In the genomic region with DNA sequence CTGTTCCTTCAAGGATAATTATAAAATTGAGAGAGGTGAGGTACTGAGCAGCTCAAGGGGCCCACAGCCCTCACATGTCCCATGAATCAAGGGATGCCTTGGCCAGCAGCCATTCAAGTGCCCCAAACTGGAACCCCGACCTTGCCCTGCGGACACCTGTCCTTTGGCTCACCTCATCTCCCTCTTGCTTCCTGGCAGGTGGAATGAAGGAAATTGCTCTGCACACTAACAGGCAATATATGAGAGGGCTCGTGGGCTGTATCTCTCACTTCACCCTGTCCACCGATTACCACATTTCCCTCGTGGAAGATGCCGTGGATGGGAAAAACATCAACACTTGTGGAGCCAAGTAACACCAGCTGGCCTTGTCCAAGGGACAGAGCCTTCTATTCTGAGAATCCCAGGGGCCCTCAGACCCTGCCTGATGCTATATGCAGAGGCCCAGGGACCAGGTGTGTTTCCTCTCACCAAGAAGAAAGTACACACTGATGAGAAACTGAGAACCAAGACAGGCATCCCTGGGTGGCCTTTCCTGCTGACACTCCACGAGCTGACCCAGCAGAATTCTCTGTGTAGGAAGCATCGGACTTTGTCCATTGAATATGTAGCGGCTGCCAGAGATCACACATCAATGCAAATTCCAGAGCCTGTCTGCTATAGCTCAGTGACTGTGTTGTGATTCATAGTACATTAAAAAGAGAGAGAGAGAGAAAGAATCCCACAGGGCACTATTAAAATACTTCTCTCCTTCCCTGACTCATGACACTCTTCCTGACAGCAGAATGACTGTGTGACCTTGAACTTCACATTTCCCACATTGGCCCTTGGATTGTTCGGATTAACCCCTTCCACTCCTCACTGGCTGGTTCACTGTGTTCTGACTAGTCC, we compare ENCODE assay signal across 10 cellular contexts.
DNase-seq lines count a peak whose midpoint lies in the region; ATAC-seq and TF ChIP-seq lines count a peak whose summit lies in the region.
"Had no signal": no experiment of that assay in that cellular context is flagged by ENCODE, and none has a peak within 500 bp of the region (broad histone marks: within the 10 kb centered on the region; RNA-seq: fewer than 3 reads in every experiment).

No MANE protein-coding gene starts in this region.

- H3K9ac ChIP-seq in muscle layer of colon (ENCODE audit: low read length) = no peak overlapping the region

- no peak for ATAC-seq in HG03095 (IDR thresholded peaks at IDR 0.05; ENCODE audit: unreplicated experiment)

- no peak for TF ChIP-seq POLR2A in Peyer's patch (IDR thresholded peaks at IDR 0.05)

- DNase-seq in A673 (ENCODE audit: low spot score) = peak; percentile 57
- peak; percentile 85 for DNase-seq in MG63
- DNase-seq in epithelial cell of esophagus (ENCODE audit: low read depth) = peak; percentile 78
- no peak for DNase-seq in hippocampal formation (lab: John Stamatoyannopoulos, UW)
- no peak for DNase-seq in Peyer's patch
- no peak for DNase-seq in NCI-H2029 (lab: John Stamatoyannopoulos, UW)
- DNase-seq: BE2C, OCI-M1 had no signal

- H3K36me3 ChIP-seq in A673 (ENCODE audit: insufficient read depth, low read length, poor library complexity, severe bottlenecking) (peaks cover 31% of the 10 kb centered on the region), MG63 (no peaks in the 10 kb centered on the region), muscle layer of colon (ENCODE audit: insufficient read depth, low read length) (no peaks in the 10 kb centered on the region), Peyer's patch (no peaks in the 10 kb centered on the region)
- H3K36me3 ChIP-seq: BE2C had no signal

- no peaks in the 10 kb centered on the region for H3K27me3 ChIP-seq in A673 (replicated peaks; ENCODE audit: insufficient read depth, low read depth, low read length, poor library complexity)
- H3K27me3 ChIP-seq in MG63 = no peaks in the 10 kb centered on the region
- no peaks in the 10 kb centered on the region for H3K27me3 ChIP-seq in muscle layer of colon (ENCODE audit: control insufficient read depth in 1 of 2, insufficient read depth in 2 of 2, low read length in 2 of 2)
- H3K27me3 ChIP-seq in Peyer's patch = no peaks in the 10 kb centered on the region
- H3K27me3 ChIP-seq: BE2C had no signal

- H3K27ac ChIP-seq in A673 (ENCODE audit: low read depth, low read length, poor library complexity, severe bottlenecking) (no peak overlapping the region), muscle layer of colon (ENCODE audit: low read depth, low read length) (peak overlapping the region; percentile 62), Peyer's patch (peak overlapping the region in 2 of 4 donors; percentile 20 to 21)

- BruUV-seq in A673 (replicated peaks; lab: Mats Ljungman, UMichigan) = TSS peak; percentile 33

- H3K4me1 ChIP-seq in A673 (ENCODE audit: insufficient read depth, low read length, poor library complexity, severe bottlenecking) = no peaks in the 10 kb centered on the region
- peaks cover 60% of the 10 kb centered on the region for H3K4me1 ChIP-seq in muscle layer of colon (ENCODE audit: insufficient read depth, low read length)
- H3K4me1 ChIP-seq in Peyer's patch = peaks cover 0 to 28% (median 0%) of the 10 kb centered on the region in 4 donors
- H3K4me1 ChIP-seq: BE2C had no signal

- CTCF ChIA-PET in A673 (lab: Charles Lee) = interaction anchor here (1.1 kb wide), 1 partner anchor 22 kb away, joined by 6 read pairs; no protein-coding TSS in a partner anchor

- TF ChIP-seq CTCF in A673 (conservative IDR thresholded peaks at IDR 0.05; ENCODE audit: low read depth, low read length) (no peak), epithelial cell of esophagus (IDR thresholded peaks at IDR 0.05; ENCODE audit: insufficient read depth, low read depth, low read length, missing control alignments) (no peak), Peyer's patch (IDR thresholded peaks at IDR 0.05) (no peak)

- H3K4me3 ChIP-seq in A673 (ENCODE audit: low read depth, low read length, poor library complexity, severe bottlenecking) (no peak overlapping the region), MG63 (no peak overlapping the region), epithelial cell of esophagus (ENCODE audit: low read length) (no peak overlapping the region), muscle layer of colon (ENCODE audit: low read depth in 1 of 2, low read length in 2 of 2) (no peak overlapping the region), Peyer's patch (no peak overlapping the region)

- H3K9me3 ChIP-seq in A673 (ENCODE audit: low read depth, low read length, poor library complexity, severe bottlenecking) (no peaks in the 10 kb centered on the region), MG63 (no peaks in the 10 kb centered on the region), muscle layer of colon (ENCODE audit: low read length) (no peaks in the 10 kb centered on the region), Peyer's patch (no peaks in the 10 kb centered on the region)
- H3K9me3 ChIP-seq: BE2C had no signal

- intact Hi-C loops in A673 (cut with micrococcal nuclease; ENCODE audit: unreplicated experiment) = no loop called here

- POLR2A ChIA-PET in A673 (lab: Charles Lee; ENCODE audit: low non-redundant PET) = no interaction called here

Comparison
In these comparisons a context has a peak if more than half of its experiments do, and no peak if none do; other contexts are left out.
1. DNase-seq: peak in A673 (single experiment), MG63 (single experiment) and epithelial cell of esophagus (single experiment); none in hippocampal formation (0 of 2), Peyer's patch (0 of 3) and NCI-H2029 (single experiment).